ENCODE assay signal across 1 cellular context in genomic region chr15:51724673-51725072, GRCh38.
TF ChIP-seq lines count a peak whose summit lies in the region.

No MANE protein-coding gene starts in this region.

TF ChIP-seq in GM23338, 12 proteins besides CTCF, POLR2A, EP300 and RAD21 (continued from another document):
- no peak for TF ChIP-seq ZNF462 (CRISPR knock-in tag; IDR thresholded peaks at IDR 0.05)
- TF ChIP-seq REST (IDR thresholded peaks at IDR 0.05; ENCODE audit: unreplicated experiment): no peak
- no peak for TF ChIP-seq NANOG (IDR thresholded peaks at IDR 0.05; ENCODE audit: borderline replicate concordance)
- TF ChIP-seq EZH2phosphoT487 (IDR thresholded peaks at IDR 0.05; ENCODE audit: unreplicated experiment): no peak
